8 cellular contexts compared by ENCODE assay signal in the genomic region with DNA sequence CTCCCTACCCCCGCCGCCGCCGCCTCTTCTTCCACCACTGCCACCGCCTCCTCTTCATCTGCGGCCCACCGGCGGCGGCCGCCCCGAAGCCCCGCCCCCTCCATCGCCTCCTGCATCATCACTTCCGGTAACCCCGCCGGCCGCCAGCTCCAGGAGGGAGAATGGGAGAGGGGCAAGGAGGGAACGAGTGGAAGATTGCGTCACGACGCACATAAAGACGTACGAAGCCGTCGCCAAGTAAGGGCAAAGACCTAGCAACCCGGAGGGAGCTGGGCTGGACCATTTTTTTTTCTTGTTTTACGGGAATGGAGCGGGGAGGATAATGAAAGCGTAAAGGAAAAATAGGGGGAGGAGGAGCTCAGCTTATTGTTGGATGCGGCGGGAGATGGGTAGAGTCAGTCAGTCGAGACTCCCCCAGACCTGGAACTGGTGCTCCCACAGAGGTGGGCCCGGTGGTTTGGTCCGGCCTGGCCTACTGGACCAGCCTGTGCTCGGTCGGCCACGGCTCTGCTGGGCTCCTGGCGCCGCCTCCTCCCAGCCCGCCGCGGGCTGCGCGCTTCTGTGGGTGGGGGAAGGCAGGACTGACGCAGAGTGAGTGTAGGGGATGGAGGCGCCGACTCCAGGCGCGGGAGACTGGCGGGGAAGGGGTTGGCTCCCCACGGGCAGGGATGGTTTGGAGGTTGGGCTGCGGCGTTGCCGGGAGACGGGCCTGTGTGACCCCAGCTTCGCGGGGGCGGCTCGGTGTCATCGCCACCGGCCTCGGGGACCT. TPM values are rescaled to one million over a fixed set of nuclear protein-coding genes. Genes with fewer than 3 reads are reported as not detected.
A peak's percentile ranks its signal among the peaks of the same experiment; 100 is the strongest.
DNase-seq lines count a peak whose midpoint lies in the region; ATAC-seq and TF ChIP-seq lines count a peak whose summit lies in the region.

TSS of gene DCUN1D3 (minus strand) at position 60 of the 769 bp plus-strand sequence. CDS start 37,820 bp downstream, outside the sequence.
A gene with protein sequence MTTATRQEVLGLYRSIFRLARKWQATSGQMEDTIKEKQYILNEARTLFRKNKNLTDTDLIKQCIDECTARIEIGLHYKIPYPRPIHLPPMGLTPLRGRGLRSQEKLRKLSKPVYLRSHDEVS (plus strand): TSS at position 473 of the 769 bp plus-strand sequence. CDS start 14,785 bp downstream, outside the sequence.

- DNase-seq in DMS79 treated with DMSO at 0.1 percent for 48 hours (lab: John Stamatoyannopoulos, UW) = peak; percentile 95
- DNase-seq in GM23248 = peak; percentile 100
- peak; percentile 97 for DNase-seq in LNCaP clone FGC (ENCODE audit: low read depth)
- DNase-seq in RWPE1 (ENCODE audit: low spot score) = peak; percentile 97
- DNase-seq in fibroblast of mammary gland (ENCODE audit: low read depth) = peak; percentile 99
- peak; percentile 72 to 90 (median 82) for DNase-seq in naive thymus-derived CD8-positive, alpha-beta T cell
- DNase-seq in stimulated activated naive CD4-positive, alpha-beta T cell (lab: John Stamatoyannopoulos, UW) = peak; percentile 77 to 90 (median 82)

- CTCF ChIA-PET in RWPE1 (lab: Yijun Ruan, JAX) = interaction anchor here (0.6 to 1.3 kb wide), 2 partner anchors 93 to 94 kb away, joined by 4 to 6 read pairs; partner anchors contain the start of genes ERI2 and REXO5

- in situ Hi-C loops in GM23248 (cut with MboI) = no loop called here

- peak within 1 kb of the TSS; percentile 98 for H3K9ac ChIP-seq in GM23248

- peaks cover 15% of the 10 kb centered on the region for H4K20me1 ChIP-seq in GM23248 (ENCODE audit: insufficient read depth)

- H3K4me2 ChIP-seq in GM23248 (ENCODE audit: unreplicated experiment) = peak within 1 kb of the TSS; percentile 100

- no peaks in the 10 kb centered on the region for H3K9me3 ChIP-seq in GM23248 (ENCODE audit: low read depth)

- peaks cover 57% of the 10 kb centered on the region for H3K4me1 ChIP-seq in GM23248 (ENCODE audit: insufficient read depth)

- H3K4me1 Mint-ChIP-seq in activated T-helper 17 cell treated with anti-CD3 and anti-CD28 coated beads, Interleukin-2, amount 50 U/mL, for 72 hours = peaks cover 62% of the 10 kb centered on the region
- H3K4me1 Mint-ChIP-seq in naive thymus-derived CD8-positive, alpha-beta T cell = peaks cover 48 to 74% (median 64%) of the 10 kb centered on the region in 4 donors

- ATAC-seq in activated T-helper 17 cell treated with anti-CD3 and anti-CD28 coated beads, Interleukin-2, amount 50 U/mL, for 72 hours (replicated peaks) = peak; percentile 88
- ATAC-seq in naive thymus-derived CD8-positive, alpha-beta T cell = peak; percentile 73 to 76

- peak within 1 kb of the TSS; percentile 98 for H3K27ac Mint-ChIP-seq in activated T-helper 17 cell treated with anti-CD3 and anti-CD28 coated beads, Interleukin-2, amount 50 U/mL, for 72 hours
- H3K27ac Mint-ChIP-seq in naive thymus-derived CD8-positive, alpha-beta T cell = peak within 1 kb of the TSS; percentile 96 to 100 (median 98)

- TF ChIP-seq CTCF in LNCaP clone FGC (IDR thresholded peaks at IDR 0.05; ENCODE audit: control insufficient read depth, extremely low read depth, insufficient read depth) = no peak
- no peak for TF ChIP-seq CTCF in RWPE1 (conservative IDR thresholded peaks at IDR 0.05; ENCODE audit: low read depth)
- TF ChIP-seq CTCF in fibroblast of mammary gland (conservative IDR thresholded peaks at IDR 0.05; ENCODE audit: control insufficient read depth, insufficient read depth, low read depth, low read length) = no peak

- peaks cover 65% of the 10 kb centered on the region for H3K36me3 Mint-ChIP-seq in activated T-helper 17 cell treated with anti-CD3 and anti-CD28 coated beads, Interleukin-2, amount 50 U/mL, for 72 hours (ENCODE audit: low read depth)
- H3K36me3 Mint-ChIP-seq in naive thymus-derived CD8-positive, alpha-beta T cell = peaks cover 0 to 14% (median 3%) of the 10 kb centered on the region in 3 donors

- WGBS in GM23248 (ENCODE audit: low coverage in 1 of 2, low lambda C conversion rate in 2 of 2, missing lambda C conversion rate in 2 of 2), 2 experiments = 1% methylated on average over 47 to 62 of the region's 62 CpGs

- peak within 1 kb of the TSS; percentile 88 for H3K4me3 Mint-ChIP-seq in activated T-helper 17 cell treated with anti-CD3 and anti-CD28 coated beads, Interleukin-2, amount 50 U/mL, for 72 hours
- H3K4me3 Mint-ChIP-seq in naive thymus-derived CD8-positive, alpha-beta T cell = peak within 1 kb of the TSS; percentile 89 to 99 (median 96)

- H3K27ac ChIP-seq in GM23248 (peak within 1 kb of the TSS; percentile 97), RWPE1 (peak within 1 kb of the TSS; percentile 89)

- no peaks in the 10 kb centered on the region for H3K9me2 ChIP-seq in GM23248 (ENCODE audit: insufficient read depth)

- peaks cover 72% of the 10 kb centered on the region for H3F3A ChIP-seq in GM23248 (ENCODE audit: insufficient read depth)

- no peaks in the 10 kb centered on the region for H3K9me3 Mint-ChIP-seq in activated T-helper 17 cell treated with anti-CD3 and anti-CD28 coated beads, Interleukin-2, amount 50 U/mL, for 72 hours
- H3K9me3 Mint-ChIP-seq in naive thymus-derived CD8-positive, alpha-beta T cell = no peaks in the 10 kb centered on the region

- peak within 1 kb of the TSS; percentile 75 for H2AFZ ChIP-seq in GM23248

- H3K79me2 ChIP-seq in GM23248 (ENCODE audit: insufficient read depth) = peaks cover 83% of the 10 kb centered on the region

- POLR2A ChIA-PET in RWPE1 (lab: Yijun Ruan, JAX; ENCODE audit: low non-redundant PET) = interaction anchor here (0.7 to 1.3 kb wide), 3 partner anchors 35 to 62 kb away, joined by 3 read pairs; no protein-coding TSS in a partner anchor
- POLR2A ChIA-PET in naive thymus-derived CD8-positive, alpha-beta T cell (lab: Charles Lee) = interaction anchor here (0.9 to 1.9 kb wide), 6 partner anchors 9 to 159 kb away, joined by 3 to 9 read pairs (median 4); partner anchors contain the start of gene THUMPD1

- H3K4me3 ChIP-seq in GM23248 (peak within 1 kb of the TSS; percentile 88), LNCaP clone FGC (ENCODE audit: low read depth, low read length) (peak within 1 kb of the TSS; percentile 86), fibroblast of mammary gland (ENCODE audit: control insufficient read depth, low read depth, low read length) (peak within 1 kb of the TSS; percentile 90)

- H3K27me3 ChIP-seq in GM23248 (replicated peaks; ENCODE audit: insufficient read depth) = no peaks in the 10 kb centered on the region

- peaks cover 18% of the 10 kb centered on the region for H3K36me3 ChIP-seq in GM23248 (ENCODE audit: low read depth)

- no peaks in the 10 kb centered on the region for H3K27me3 Mint-ChIP-seq in activated T-helper 17 cell treated with anti-CD3 and anti-CD28 coated beads, Interleukin-2, amount 50 U/mL, for 72 hours
- no peaks in the 10 kb centered on the region for H3K27me3 Mint-ChIP-seq in naive thymus-derived CD8-positive, alpha-beta T cell

RNA-seq across cellular contexts. Expression of gene DCUN1D3, which starts in this region (rescaled TPM):
- 34.4 and 35.2 TPM in 2 replicates for total RNA-seq in GM23248 (2014; rRNA removed; shearing (Covaris generic))
- polyA plus RNA-seq in GM23248 (2016; fragmentation: Nextera tagmentation; extraction: Ambion mirVana) = 15.2 and 15.3 TPM in 2 replicates
- total RNA-seq in activated T-helper 17 cell treated with anti-CD3 and anti-CD28 coated beads, Interleukin-2, amount 50 U/mL, for 72 hours = 10 to 100 TPM; 14.7 to 25.0 TPM
- total RNA-seq in naive thymus-derived CD8-positive, alpha-beta T cell = 1 to 10 TPM; 4.2 to 6.2 TPM
- 1 to 10 TPM in 2 of 3 donors, under 1 TPM in 1; 0.47 to 1.1 (median 1.1) TPM for polyA plus RNA-seq in naive thymus-derived CD8-positive, alpha-beta T cell

RNA-seq across cellular contexts. Expression of the second gene that starts in this region (rescaled TPM):
- total RNA-seq in GM23248 (2014; rRNA removed; shearing (Covaris generic)) = 32.1 and 32.2 TPM in 2 replicates
- polyA plus RNA-seq in GM23248 (2016; fragmentation: Nextera tagmentation; extraction: Ambion mirVana) = 37.6 and 40.9 TPM in 2 replicates
- 10 to 100 TPM; 21.0 to 39.7 TPM for total RNA-seq in activated T-helper 17 cell treated with anti-CD3 and anti-CD28 coated beads, Interleukin-2, amount 50 U/mL, for 72 hours
- total RNA-seq in naive thymus-derived CD8-positive, alpha-beta T cell = 10 to 100 TPM; 22.2 to 23.7 TPM
- 10 to 100 TPM; 34.8 to 43.6 (median 41.4) TPM for polyA plus RNA-seq in naive thymus-derived CD8-positive, alpha-beta T cell

Comparison
In these comparisons a context has a peak if more than half of its experiments do, and no peak if none do; other contexts are left out.
1. Peak in every context shown above with its lines: DNase-seq, ATAC-seq, H3K4me3 ChIP-seq and H3K27ac ChIP-seq.